In genomic region chr18:30134020-30134419, GRCh38 we compare ENCODE assay signal across 30 cellular contexts.
A peak's percentile ranks its signal among the peaks of the same experiment; 100 is the strongest.
DNase-seq lines count a peak whose midpoint lies in the region; ATAC-seq, FAIRE-seq and TF ChIP-seq lines count a peak whose summit lies in the region.
"Had no signal": no experiment of that assay in that cellular context is flagged by ENCODE, and none has a peak within 500 bp of the region (broad histone marks: within the 10 kb centered on the region; RNA-seq: fewer than 3 reads in every experiment).

No MANE protein-coding gene starts in this region.

- TF ChIP-seq POLR2A in HepG2 (IDR thresholded peaks at IDR 0.05; ENCODE audit: insufficient read depth in 1 of 2, low read depth in 2 of 2, low read length in 2 of 2) = no peak
- no peak for TF ChIP-seq POLR2A in right lobe of liver (IDR thresholded peaks at IDR 0.05)
- no peak for TF ChIP-seq POLR2A in K562 (conservative IDR thresholded peaks at IDR 0.05)

- H3K36me3 ChIP-seq in HepG2 (replicated peaks in 1 of 2; ENCODE audit: control insufficient read depth in 1 of 2, insufficient read depth in 2 of 2, low read length in 2 of 2) (no peaks in the 10 kb centered on the region), right lobe of liver (no peaks in the 10 kb centered on the region), K562 (ENCODE audit: control insufficient read depth, insufficient read depth, low read length) (no peaks in the 10 kb centered on the region)
- H3K36me3 ChIP-seq: BE2C; BLaER1; BLaER1 treated with 17β-estradiol and CSF1 and Interleukin-3, amounts not matched to agents 10 nM and 100 nM had no signal

- ATAC-seq in HepG2 (no peak), right lobe of liver (no peak), K562 (no peak)
- ATAC-seq: A549; CD8-positive, alpha-beta T cell had no signal

- H3K27ac ChIP-seq in HepG2 (ENCODE audit: extremely low read length, insufficient read depth, low read length) (no peak overlapping the region), right lobe of liver (no peak overlapping the region), K562 (ENCODE audit: extremely low read depth, low read depth, low read length) (no peak overlapping the region)
- H3K27ac ChIP-seq: 22Rv1; A549; BLaER1; BLaER1 treated with 17β-estradiol and CSF1 and Interleukin-3, amounts not matched to agents 10 nM and 100 nM; C4-2B had no signal

- H3K27me3 ChIP-seq in HepG2 (ENCODE audit: control insufficient read depth in 1 of 2, insufficient read depth in 2 of 2, low read length in 2 of 2) (no peaks in the 10 kb centered on the region), right lobe of liver (no peaks in the 10 kb centered on the region), K562 (ENCODE audit: control insufficient read depth in 2 of 2, insufficient read depth in 2 of 2, low read length in 2 of 2) (no peaks in the 10 kb centered on the region)
- H3K27me3 ChIP-seq: BE2C; BLaER1; BLaER1 treated with 17β-estradiol and CSF1 and Interleukin-3, amounts not matched to agents 10 nM and 100 nM had no signal

- BruUV-seq in HepG2 (replicated peaks; lab: Mats Ljungman, UMichigan) = no TSS peak
- BruUV-seq in K562 (replicated peaks; lab: Mats Ljungman, UMichigan) = no TSS peak

- POLR2A ChIA-PET in HepG2 (lab: Yijun Ruan, JAX) (no interaction called here), K562 (lab: Yijun Ruan, JAX) (no interaction called here)

- TF ChIP-seq CTCF in HepG2 (CRISPR knock-in tag; IDR thresholded peaks at IDR 0.05) (no peak), right lobe of liver (IDR thresholded peaks at IDR 0.05) (no peak), K562 (IDR thresholded peaks at IDR 0.05 in 2 of 3, conservative IDR thresholded peaks at IDR 0.05 in 1 of 3; ENCODE audit: insufficient read depth in 2 of 3, low read depth in 1 of 3, low read length in 3 of 3) (no peak)

- intact Hi-C loops in HepG2 (cut with micrococcal nuclease; ENCODE audit: unreplicated experiment) = no loop called here
- intact Hi-C loops in right lobe of liver (cut with DNase I) = no loop called here
- intact Hi-C loops in K562 (cut with micrococcal nuclease) = no loop called here

- no peak overlapping the region for H3K9ac ChIP-seq in HepG2 (ENCODE audit: insufficient read depth, low read depth, low read length)
- H3K9ac ChIP-seq in K562 (ENCODE audit: insufficient read depth in 1 of 2, low read depth in 2 of 2, low read length in 2 of 2) = no peak overlapping the region
- H3K9ac ChIP-seq: BLaER1; BLaER1 treated with 17β-estradiol and CSF1 and Interleukin-3, amounts not matched to agents 10 nM and 100 nM had no signal

- no peaks in the 10 kb centered on the region for H3K4me1 ChIP-seq in HepG2 (ENCODE audit: insufficient read depth, low read length)
- H3K4me1 ChIP-seq in right lobe of liver = no peaks in the 10 kb centered on the region
- no peaks in the 10 kb centered on the region for H3K4me1 ChIP-seq in K562 (replicated peaks in 1 of 2; ENCODE audit: control insufficient read depth in 2 of 2, insufficient read depth in 2 of 2, low read length in 2 of 2)
- H3K4me1 ChIP-seq: A549; BE2C; BLaER1; BLaER1 treated with 17β-estradiol and CSF1 and Interleukin-3, amounts not matched to agents 10 nM and 100 nM; Caco-2 had no signal

- CTCF ChIA-PET in HepG2 (lab: Yijun Ruan, JAX; ENCODE audit: low intra/inter-chr PET ratio, low total read pairs) (no interaction called here), K562 (lab: Yijun Ruan, JAX; ENCODE audit: low intra/inter-chr PET ratio) (no interaction called here)

- no peaks in the 10 kb centered on the region for H3K9me1 ChIP-seq in K562 (ENCODE audit: control insufficient read depth, insufficient read depth, low read length)

- DNase-seq in HepG2 (ENCODE audit: low spot score) (no peak), right lobe of liver (no peak), K562 (ENCODE audit: extremely low read depth in 1 of 4, low spot score in 3 of 4) (no peak), hypothalamus (lab: John Stamatoyannopoulos, UW) (no peak)
- DNase-seq: 8988T; ACHN; AML-193; BE2C; C1 segment of cervical spinal cord; Caco-2; Calu3; CD4-positive, alpha-beta memory T cell; CD4-positive, alpha-beta T cell; CD4-positive, CD25-positive, alpha-beta regulatory T cell; CD8-positive, alpha-beta memory T cell; CD8-positive, alpha-beta T cell; COR-L47; DMS 273 treated with DMSO at 0.1 percent for 48 hours; DMS153; DMS53; DMS79; DMS79 treated with DMSO at 0.1 percent for 48 hours; DND-41; EL had no signal

- H4K20me1 ChIP-seq in HepG2 (ENCODE audit: insufficient read depth, low read length) (no peaks in the 10 kb centered on the region), K562 (replicated peaks; ENCODE audit: control insufficient read depth, insufficient read depth, low read length) (no peaks in the 10 kb centered on the region)
- H4K20me1 ChIP-seq: BLaER1; BLaER1 treated with 17β-estradiol and CSF1 and Interleukin-3, amounts not matched to agents 10 nM and 100 nM had no signal

- in situ Hi-C loops in HepG2 (cut with HindIII; ENCODE audit: extremely low pct_ligation_motif_present, low pct_unique_long_range_greater_than_20kb) (no loop called here), K562 (cut with MboI) (no loop called here)

- H3K4me3 ChIP-seq in HepG2 (replicated peaks in 1 of 3; ENCODE audit: insufficient read depth in 1 of 3, low read depth in 2 of 3, low read length in 3 of 3) (no peak overlapping the region), right lobe of liver (no peak overlapping the region), K562 (no peak overlapping the region)
- H3K4me3 ChIP-seq: A549; BLaER1; BLaER1 treated with 17β-estradiol and CSF1 and Interleukin-3, amounts not matched to agents 10 nM and 100 nM had no signal

- TF ChIP-seq EP300 in HepG2 (IDR thresholded peaks at IDR 0.05; ENCODE audit: low read depth in 2 of 2, low read length in 2 of 2) (no peak), HepG2 (CRISPR knock-in tag; IDR thresholded peaks at IDR 0.05; ENCODE audit: borderline replicate concordance) (no peak), K562 (IDR thresholded peaks at IDR 0.05; ENCODE audit: low read length) (no peak)

- no peak for TF ChIP-seq RAD21 in HepG2 (CRISPR knock-in tag; IDR thresholded peaks at IDR 0.05)
- TF ChIP-seq RAD21 in K562 (CRISPR knock-in tag; conservative IDR thresholded peaks at IDR 0.05 in 1 of 2, IDR thresholded peaks at IDR 0.05 in 1 of 2) = no peak

- no peak for FAIRE-seq in HepG2 (lab: Jason Lieb, UNC)
- no peak for FAIRE-seq in K562 (lab: Jason Lieb, UNC)
- FAIRE-seq: A549, D721Med had no signal

- no peak overlapping the region for H3K4me2 ChIP-seq in HepG2 (ENCODE audit: low read depth, low read length)
- no peak overlapping the region for H3K4me2 ChIP-seq in K562 (ENCODE audit: insufficient read depth, low read length)
- H3K4me2 ChIP-seq: A549; BLaER1; BLaER1 treated with 17β-estradiol and CSF1 and Interleukin-3, amounts not matched to agents 10 nM and 100 nM had no signal

- no peak overlapping the region for H2AFZ ChIP-seq in HepG2 (ENCODE audit: low read length)
- no peak overlapping the region for H2AFZ ChIP-seq in K562 (ENCODE audit: low read depth, low read length)

- WGBS in HepG2 (ENCODE audit: low lambda C conversion rate) = 30% methylated on average over 2 of the region's 2 CpGs
- 63% methylated on average over 2 of the region's 2 CpGs for WGBS in right lobe of liver (ENCODE audit: insufficient coverage, low coverage, low lambda C conversion rate, missing lambda C conversion rate)
- 7% methylated on average over 2 of the region's 2 CpGs for WGBS in K562 (ENCODE audit: insufficient coverage, low coverage, missing lambda C conversion rate)

- no peaks in the 10 kb centered on the region for H3K79me2 ChIP-seq in HepG2 (ENCODE audit: insufficient read depth, low read length)
- no peaks in the 10 kb centered on the region for H3K79me2 ChIP-seq in K562 (ENCODE audit: control insufficient read depth, insufficient read depth, low read length)

- H3K9me3 ChIP-seq in HepG2 (ENCODE audit: low read length) = no peaks in the 10 kb centered on the region
- no peaks in the 10 kb centered on the region for H3K9me3 ChIP-seq in right lobe of liver
- no peaks in the 10 kb centered on the region for H3K9me3 ChIP-seq in K562 (replicated peaks; ENCODE audit: control insufficient read depth, insufficient read depth, low read depth, low read length)
- H3K9me3 ChIP-seq: A549, BE2C, Caco-2 had no signal

TF ChIP-seq in HepG2, 621 proteins besides CTCF, POLR2A, EP300 and RAD21:
- peak; percentile 87 for TF ChIP-seq HNRNPK (IDR thresholded peaks at IDR 0.05; ENCODE audit: low read depth, low read length, poor library complexity, severe bottlenecking)
- TF ChIP-seq HOXA9 (CRISPR knock-in tag; IDR thresholded peaks at IDR 0.05; ENCODE audit: borderline replicate concordance) = no peak
TF ChIP-seq in HepG2: peak in this region for 1.

TF ChIP-seq in K562, 482 proteins besides CTCF, POLR2A, EP300 and RAD21:
- no peak for TF ChIP-seq ZNF217 (CRISPR knock-in tag; IDR thresholded peaks at IDR 0.05)
- no peak for TF ChIP-seq PPARD (CRISPR knock-in tag; IDR thresholded peaks at IDR 0.05)
- TF ChIP-seq HNRNPK (IDR thresholded peaks at IDR 0.05; ENCODE audit: low read depth, low read length, poor library complexity, severe bottlenecking) = peak; percentile 55
- TF ChIP-seq TCFL5 (CRISPR knock-in tag; conservative IDR thresholded peaks at IDR 0.05) = no peak
- TF ChIP-seq NKRF (IDR thresholded peaks at IDR 0.05; ENCODE audit: borderline replicate concordance) = no peak

Comparison
In these comparisons a context has a peak if more than half of its experiments do, and no peak if none do; other contexts are left out.
1. Of the 241 proteins assayed by ChIP-seq in both HepG2 and K562: peak only in HepG2: none; only in K562: none; in both: HNRNPK; in neither: 240.